ENCODE assay signal across 13 cellular contexts in the genomic region with DNA sequence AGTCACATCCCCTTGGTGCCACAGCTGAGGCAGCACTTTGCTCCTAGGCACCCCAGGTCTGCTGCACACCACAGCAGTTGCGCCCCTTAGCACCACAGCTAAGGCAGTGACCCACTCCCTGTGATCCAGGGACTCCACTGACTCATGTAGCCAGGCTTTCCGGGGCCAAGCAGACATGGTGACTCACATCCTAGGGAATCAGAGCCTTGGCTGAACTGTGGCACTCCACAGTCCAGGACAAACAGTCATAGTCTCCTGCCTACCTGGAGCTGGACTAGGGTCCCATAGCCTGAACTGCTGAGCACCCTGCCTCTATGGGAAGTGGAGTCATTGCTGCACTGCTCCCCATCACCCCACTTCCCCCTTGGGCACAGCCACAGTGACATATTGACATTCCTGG.
DNase-seq lines count a peak whose midpoint lies in the region; ATAC-seq, FAIRE-seq and TF ChIP-seq lines count a peak whose summit lies in the region.
"Had no signal": no experiment of that assay in that cellular context is flagged by ENCODE, and none has a peak within 500 bp of the region (broad histone marks: within the 10 kb centered on the region; RNA-seq: fewer than 3 reads in every experiment).

No MANE protein-coding gene starts in this region.

- H3K27ac ChIP-seq in effector memory CD4-positive, alpha-beta T cell (ENCODE audit: insufficient read depth, low read length, poor library complexity, severe bottlenecking) = no peak overlapping the region
- no peak overlapping the region for H3K27ac ChIP-seq in CD4-positive, alpha-beta T cell (ENCODE audit: low read depth, low read length)

- no peaks in the 10 kb centered on the region for H3K27me3 ChIP-seq in kidney epithelial cell (ENCODE audit: control insufficient read depth, insufficient read depth, low read length)
- H3K27me3 ChIP-seq in effector memory CD4-positive, alpha-beta T cell (replicated peaks; ENCODE audit: control insufficient read depth, insufficient read depth, low read length, poor library complexity, severe bottlenecking) = no peaks in the 10 kb centered on the region
- no peaks in the 10 kb centered on the region for H3K27me3 ChIP-seq in CD4-positive, alpha-beta T cell (ENCODE audit: control insufficient read depth, insufficient read depth, low read length)

- ATAC-seq in CD4-positive, alpha-beta T cell (ENCODE audit: poor library complexity) = no peak
- ATAC-seq: stimulated activated naive B cell treated with anti-CD40 and anti-IgM and Interleukin-4, amounts not matched to agents 10 μg/mL and 1 μg/mL and 100 μg/mL, for 72 hours had no signal

- H3K36me3 Mint-ChIP-seq in CD4-positive, alpha-beta T cell (ENCODE audit: low read depth) = no peaks in the 10 kb centered on the region
- H3K36me3 Mint-ChIP-seq: CD4-positive, CD25-positive, alpha-beta regulatory T cell; stimulated activated naive B cell treated with anti-CD40 and anti-IgM and Interleukin-4, amounts not matched to agents 10 μg/mL and 1 μg/mL and 100 μg/mL, for 72 hours had no signal

- no peak overlapping the region for H3K27ac Mint-ChIP-seq in CD4-positive, alpha-beta T cell
- H3K27ac Mint-ChIP-seq: CD4-positive, CD25-positive, alpha-beta regulatory T cell; stimulated activated naive B cell treated with anti-CD40 and anti-IgM and Interleukin-4, amounts not matched to agents 10 μg/mL and 1 μg/mL and 100 μg/mL, for 72 hours had no signal

- no peak overlapping the region for H3K4me3 Mint-ChIP-seq in CD4-positive, alpha-beta T cell
- H3K4me3 Mint-ChIP-seq: CD4-positive, CD25-positive, alpha-beta regulatory T cell; stimulated activated naive B cell treated with anti-CD40 and anti-IgM and Interleukin-4, amounts not matched to agents 10 μg/mL and 1 μg/mL and 100 μg/mL, for 72 hours had no signal

- H3K4me1 ChIP-seq in effector memory CD4-positive, alpha-beta T cell (ENCODE audit: control insufficient read depth, insufficient read depth, low read length, poor library complexity, severe bottlenecking) = no peaks in the 10 kb centered on the region

- H3K36me3 ChIP-seq in kidney epithelial cell (ENCODE audit: control insufficient read depth, insufficient read depth, low read length) = no peaks in the 10 kb centered on the region
- H3K36me3 ChIP-seq in effector memory CD4-positive, alpha-beta T cell (ENCODE audit: control insufficient read depth, insufficient read depth, low read length) = no peaks in the 10 kb centered on the region

- intact Hi-C loops in CD4-positive, alpha-beta T cell (cut with DNase I, micrococcal nuclease) = no loop called here

- H3K9me3 ChIP-seq in effector memory CD4-positive, alpha-beta T cell (ENCODE audit: control insufficient read depth, low read length) = no peaks in the 10 kb centered on the region
- no peaks in the 10 kb centered on the region for H3K9me3 ChIP-seq in CD4-positive, alpha-beta T cell (ENCODE audit: control insufficient read depth, low read length)

- H3K4me3 ChIP-seq in kidney epithelial cell (ENCODE audit: low read depth, low read length) = no peak overlapping the region
- H3K4me3 ChIP-seq in effector memory CD4-positive, alpha-beta T cell (ENCODE audit: insufficient read depth, low read depth, low read length, poor library complexity, severe bottlenecking) = no peak overlapping the region

- DNase-seq in ACHN = peak; percentile 76
- DNase-seq in HTR-8/SVneo (ENCODE audit: insufficient read length, low spot score) = peak; percentile 89
- peak; percentile 25 for DNase-seq in brain pericyte (ENCODE audit: low read depth, low spot score)
- DNase-seq in kidney epithelial cell (ENCODE audit: low read depth) = peak; percentile 83
- DNase-seq in effector memory CD4-positive, alpha-beta T cell = no peak
- no peak for DNase-seq in CD4-positive, alpha-beta T cell
- no peak for DNase-seq in NCI-H510A treated with DMSO at 0.1 percent for 48 hours (lab: John Stamatoyannopoulos, UW)
- DNase-seq in SKM-1 (lab: John Stamatoyannopoulos, UW; ENCODE audit: unreplicated experiment) = no peak
- DNase-seq: activated effector memory CD4-positive, alpha-beta T cell treated with anti-CD3 and anti-CD28 coated beads, Interleukin-2, amount 50 U/mL, for 16 hours; CD4-positive, CD25-positive, alpha-beta regulatory T cell; MM.1S; stimulated activated naive B cell treated with anti-CD40 and anti-IgM and Interleukin-4, amounts not matched to agents 10 μg/mL and 1 μg/mL and 100 μg/mL, for 72 hours had no signal

- CTCF ChIA-PET in CD4-positive, alpha-beta T cell (lab: Charles Lee) = no interaction called here

- H3K4me1 Mint-ChIP-seq in CD4-positive, alpha-beta T cell (ENCODE audit: low read depth) = no peaks in the 10 kb centered on the region
- H3K4me1 Mint-ChIP-seq: CD4-positive, CD25-positive, alpha-beta regulatory T cell; stimulated activated naive B cell treated with anti-CD40 and anti-IgM and Interleukin-4, amounts not matched to agents 10 μg/mL and 1 μg/mL and 100 μg/mL, for 72 hours had no signal

- H3K9me3 Mint-ChIP-seq in CD4-positive, alpha-beta T cell = peaks cover 8% of the 10 kb centered on the region

- H3K27me3 Mint-ChIP-seq in CD4-positive, alpha-beta T cell = no peaks in the 10 kb centered on the region
- H3K27me3 Mint-ChIP-seq: CD4-positive, CD25-positive, alpha-beta regulatory T cell; stimulated activated naive B cell treated with anti-CD40 and anti-IgM and Interleukin-4, amounts not matched to agents 10 μg/mL and 1 μg/mL and 100 μg/mL, for 72 hours had no signal

- peak; percentile 95 for FAIRE-seq in HTR-8/SVneo (lab: Jason Lieb, UNC)
- FAIRE-seq: GM12891 had no signal

- no peak for TF ChIP-seq CTCF in kidney epithelial cell (IDR thresholded peaks at IDR 0.05; ENCODE audit: insufficient read depth, low read length, poor library complexity, severe bottlenecking)
- no peak for TF ChIP-seq CTCF in CD4-positive, alpha-beta T cell (IDR thresholded peaks at IDR 0.05)

- POLR2A ChIA-PET in CD4-positive, alpha-beta T cell (lab: Charles Lee) = no interaction called here

- in situ Hi-C loops in ACHN (cut with HindIII; ENCODE audit: low pct_ligation_motif_present, low pct_unique_long_range_greater_than_20kb, low sequenced_read_pairs) = no loop called here

Comparison
In these comparisons a context has a peak if more than half of its experiments do, and no peak if none do; other contexts are left out.
1. DNase-seq: peak in ACHN (single experiment), HTR-8/SVneo (single experiment), brain pericyte (single experiment) and kidney epithelial cell (single experiment); none in effector memory CD4-positive, alpha-beta T cell (0 of 3), CD4-positive, alpha-beta T cell (0 of 10), NCI-H510A treated with DMSO at 0.1 percent for 48 hours (single experiment) and SKM-1 (single experiment).